ENCODE assay signal across 8 cellular contexts in genomic region chr12:124916370-124917134, GRCh38. TPM values are rescaled to one million over a fixed set of nuclear protein-coding genes. Genes with fewer than 3 reads are reported as not detected.
DNase-seq lines count a peak whose midpoint lies in the region; ATAC-seq and TF ChIP-seq lines count a peak whose summit lies in the region.

No MANE protein-coding gene starts in this region.

- CTCF ChIA-PET in AG04449 (lab: Yijun Ruan, JAX), result interaction anchor here (1.3 to 2.5 kb wide), 4 partner anchors 8 to 23 kb away, joined by 5 to 15 read pairs (median 6); no protein-coding TSS in a partner anchor

- POLR2A ChIA-PET in AG04449 (lab: Yijun Ruan, JAX), result interaction anchor here (3.3 to 3.4 kb wide), 2 partner anchors 10 to 23 kb away, joined by 23 to 36 read pairs; no protein-coding TSS in a partner anchor

- H3K27me3 Mint-ChIP-seq in activated naive CD8-positive, alpha-beta T cell, result no peaks in the 10 kb centered on the region

- peaks cover 16% of the 10 kb centered on the region for H3K36me3 Mint-ChIP-seq in activated naive CD8-positive, alpha-beta T cell

- peak overlapping the region; percentile 98 for H3K27ac Mint-ChIP-seq in activated naive CD8-positive, alpha-beta T cell

- H3K9me3 Mint-ChIP-seq in activated naive CD8-positive, alpha-beta T cell (ENCODE audit: low read depth), result no peaks in the 10 kb centered on the region

- 33% methylated on average over 5 of the region's 5 CpGs for WGBS in HUES64
- WGBS in heart right ventricle, 2 donors, result 18 to 20% methylated on average over 5 of the region's 5 CpGs

- peak overlapping the region; percentile 96 for H3K27ac ChIP-seq in HUES64 (ENCODE audit: low read depth, low read length)
- H3K27ac ChIP-seq in heart right ventricle, result peak overlapping the region; percentile 96 to 100 (median 100)
- peak overlapping the region; percentile 96 for H3K27ac ChIP-seq in rectal smooth muscle tissue (ENCODE audit: low read depth, low read length)

- DNase-seq in AG04449 (ENCODE audit: low read depth, low spot score) (no peak), heart right ventricle (peak in 1 of 2 donors; percentile 73), NCI-H1694 treated with DMSO at 0.1 percent for 48 hours (lab: John Stamatoyannopoulos, UW) (no peak)

- intact Hi-C loops in heart right ventricle (cut with DNase I), result loop anchor here in 2 of 10 donors (1.0 kb wide), 2 partner anchors 11 to 23 kb away; no protein-coding TSS in a partner anchor

- H3K9ac ChIP-seq in HUES64 (ENCODE audit: low read depth, low read length) (peak overlapping the region; percentile 98), rectal smooth muscle tissue (ENCODE audit: low read length) (no peak overlapping the region)

- H3K36me3 ChIP-seq in HUES64 (ENCODE audit: insufficient read depth, low read length), result peaks cover 18% of the 10 kb centered on the region
- peaks cover 0 to 23% (median 6%) of the 10 kb centered on the region in 9 donors for H3K36me3 ChIP-seq in heart right ventricle
- H3K36me3 ChIP-seq in rectal smooth muscle tissue (ENCODE audit: control insufficient read depth, insufficient read depth, low read length), result peaks cover 15% of the 10 kb centered on the region

- ATAC-seq in heart right ventricle (peak; percentile 13 to 55 (median 40)), GM19328 (IDR thresholded peaks at IDR 0.05; ENCODE audit: unreplicated experiment) (no peak), HG02571 (IDR thresholded peaks at IDR 0.05; ENCODE audit: unreplicated experiment) (no peak)

- H3K9me3 ChIP-seq in HUES64 (ENCODE audit: insufficient read depth, low read depth, low read length), result no peaks in the 10 kb centered on the region
- H3K9me3 ChIP-seq in heart right ventricle, result no peaks in the 10 kb centered on the region

- H3K4me1 ChIP-seq in HUES64 (ENCODE audit: insufficient read depth, low read length), result peaks cover 57% of the 10 kb centered on the region
- peaks cover 8 to 74% (median 54%) of the 10 kb centered on the region in 9 donors for H3K4me1 ChIP-seq in heart right ventricle
- peaks cover 28% of the 10 kb centered on the region for H3K4me1 ChIP-seq in rectal smooth muscle tissue (ENCODE audit: control insufficient read depth, insufficient read depth, low read length)

- peaks cover 79% of the 10 kb centered on the region for H3K4me1 Mint-ChIP-seq in activated naive CD8-positive, alpha-beta T cell (ENCODE audit: low read depth)

- TF ChIP-seq CTCF in AG04449 (IDR thresholded peaks at IDR 0.05; ENCODE audit: insufficient read depth, low read length, missing control alignments) (no peak), heart right ventricle (IDR thresholded peaks at IDR 0.05) (no peak)

- peak overlapping the region; percentile 87 for H3K4me3 Mint-ChIP-seq in activated naive CD8-positive, alpha-beta T cell

- peak overlapping the region; percentile 38 for H3K4me3 ChIP-seq in AG04449 (ENCODE audit: low read depth, low read length)
- H3K4me3 ChIP-seq in HUES64 (ENCODE audit: low read length), result peak overlapping the region; percentile 98
- peak overlapping the region in 8 of 10 donors; percentile 2 to 97 (median 89) for H3K4me3 ChIP-seq in heart right ventricle
- peak overlapping the region; percentile 66 for H3K4me3 ChIP-seq in rectal smooth muscle tissue (ENCODE audit: low read length)

- H3K27me3 ChIP-seq in HUES64 (ENCODE audit: insufficient read depth, low read length) (no peaks in the 10 kb centered on the region), heart right ventricle (no peaks in the 10 kb centered on the region), rectal smooth muscle tissue (ENCODE audit: control insufficient read depth, insufficient read depth, low read length) (no peaks in the 10 kb centered on the region)

RNA-seq across cellular contexts. Expression of gene UBC, which starts 2.1 kb away (rescaled TPM):
- polyA plus RNA-seq in HUES64 (2013, experiment 1 of 2), result 577 TPM
- 651 TPM for polyA plus RNA-seq in HUES64 (2013, experiment 2 of 2)
- 1,000 to 10,000 TPM; 1,161 to 1,913 (median 1,447) TPM for total RNA-seq in heart right ventricle
- 1,000 to 10,000 TPM; 1,225 to 1,619 TPM for polyA plus RNA-seq in heart right ventricle

RNA-seq across cellular contexts. Expression of gene SCARB1, which starts 52.9 kb away (rescaled TPM):
- polyA plus RNA-seq in HUES64 (2013, experiment 1 of 2), result 35.4 TPM
- 43.2 TPM for polyA plus RNA-seq in HUES64 (2013, experiment 2 of 2)
- total RNA-seq in heart right ventricle, result 10 to 100 TPM in 6 of 10 donors, 1 to 10 TPM in 4; 7.7 to 19.9 (median 11.9) TPM
- 10 to 100 TPM in 1 of 2 donors, 1 to 10 TPM in 1; 8.7 to 11.6 TPM for polyA plus RNA-seq in heart right ventricle

Comparison
In these comparisons a context has a peak if more than half of its experiments do, and no peak if none do; other contexts are left out.
1. H3K4me3 ChIP-seq: peak in every context shown above with its lines; median percentile 98 in HUES64; 89 in heart right ventricle; 66 in rectal smooth muscle tissue; 38 in AG04449.
2. ATAC-seq: peak in heart right ventricle (8 of 8); none in GM19328 (single experiment) and HG02571 (single experiment).
3. Peak in every context shown above with its lines, with median percentiles within 50 percentile points of each other: H3K27ac ChIP-seq.